Comparison of ENCODE assay signal across 20 cellular contexts in genomic region chr17:76570877-76571471, GRCh38. TPM values are rescaled to one million over a fixed set of nuclear protein-coding genes. Genes with fewer than 3 reads are reported as not detected.
DNase-seq lines count a peak whose midpoint lies in the region; ATAC-seq and TF ChIP-seq lines count a peak whose summit lies in the region.
"Had no signal": no experiment of that assay in that cellular context is flagged by ENCODE, and none has a peak within 500 bp of the region (broad histone marks: within the 10 kb centered on the region; RNA-seq: fewer than 3 reads in every experiment).

No MANE protein-coding gene starts in this region.

- H4K5ac ChIP-seq in H9 (ENCODE audit: insufficient read length, low read depth, low read length): no peak overlapping the region

- H3K27ac Mint-ChIP-seq in H9: no peak overlapping the region
- H3K27ac Mint-ChIP-seq in WTC11: no peak overlapping the region
- H3K27ac Mint-ChIP-seq: B cell; CD4-positive, CD25-positive, alpha-beta regulatory T cell had no signal

- no peak overlapping the region for H3K23ac ChIP-seq in H9 (ENCODE audit: insufficient read length, low read depth, low read length)

- intact Hi-C loops in PC-3 (cut with micrococcal nuclease): no loop called here
- intact Hi-C loops in posterior vena cava (cut with DNase I): no loop called here

- BruUV-seq in PC-3 (replicated peaks; lab: Mats Ljungman, UMichigan): no TSS peak

- H3K4me1 Mint-ChIP-seq in H9: peaks cover 32 to 34% of the 10 kb centered on the region in 2 experiments
- peaks cover 29% of the 10 kb centered on the region for H3K4me1 Mint-ChIP-seq in WTC11

- H3K4me1 ChIP-seq in H9 (ENCODE audit: insufficient read depth, low read length) (no peaks in the 10 kb centered on the region; the same call in 1 of the 2 replicates), PC-3 (ENCODE audit: insufficient read depth, low read length) (peaks cover 7% of the 10 kb centered on the region; the same call in 1 of the 2 replicates)

- H3K56ac ChIP-seq in H9 (ENCODE audit: insufficient read length, low read depth, low read length): no peak overlapping the region

- H3K27me3 ChIP-seq in H9 (ENCODE audit: insufficient read depth, low read length): no peaks in the 10 kb centered on the region
- no peaks in the 10 kb centered on the region for H3K27me3 ChIP-seq in PC-3 (ENCODE audit: low read length)
- H3K27me3 ChIP-seq in MG63: no peaks in the 10 kb centered on the region

- WGBS in H9 (ENCODE audit: extremely low coverage, insufficient read length, low lambda C conversion rate): no CpG with 5 or more reads among the region's 13 CpGs

- no peak overlapping the region for H2BK12ac ChIP-seq in H9 (ENCODE audit: insufficient read length, low read depth, low read length)

- no peak overlapping the region for H4K8ac ChIP-seq in H9 (replicated peaks; ENCODE audit: insufficient read length, low read depth, low read length)

- H2BK20ac ChIP-seq in H9 (ENCODE audit: low read depth, low read length, poor library complexity, severe bottlenecking): no peak overlapping the region

- H3K79me1 ChIP-seq in H9 (ENCODE audit: insufficient read depth, low read depth, low read length, poor library complexity, severe bottlenecking): no peaks in the 10 kb centered on the region

- no peak overlapping the region for H3K4me3 ChIP-seq in PC-3 (ENCODE audit: low read length)
- H3K4me3 ChIP-seq in MG63: no peak overlapping the region

- H3T11ph ChIP-seq in H9 (ENCODE audit: low read length): no peak overlapping the region

- H3K4ac ChIP-seq in H9 (ENCODE audit: low read depth, low read length): no peak overlapping the region

- no peaks in the 10 kb centered on the region for H3K9me3 ChIP-seq in H9 (ENCODE audit: control insufficient read depth, low read depth, low read length)
- no peaks in the 10 kb centered on the region for H3K9me3 ChIP-seq in PC-3 (ENCODE audit: low read length)
- H3K9me3 ChIP-seq in MG63: no peaks in the 10 kb centered on the region

- DNase-seq in H9: peak; percentile 31
- peak; percentile 41 for DNase-seq in PC-3
- DNase-seq in WTC11 (ENCODE audit: low spot score): no peak
- DNase-seq in posterior vena cava (ENCODE audit: low spot score): peak; percentile 34
- no peak for DNase-seq in C1 segment of cervical spinal cord (lab: John Stamatoyannopoulos, UW)
- DNase-seq in MG63: no peak
- no peak for DNase-seq in amniotic stem cell (lab: John Stamatoyannopoulos, UW)
- DNase-seq: CD4-positive, CD25-positive, alpha-beta regulatory T cell; GF-D8; KBM-7; NCI-H1048; NCI-H1436 treated with DMSO at 0.1 percent for 48 hours; NCI-H2029; NCI-H2171; NCI-H446; SHP77 treated with DMSO at 0.1 percent for 48 hours; T-helper 1 cell had no signal

- H3K9me3 Mint-ChIP-seq in H9 (no peaks in the 10 kb centered on the region), WTC11 (no peaks in the 10 kb centered on the region)
- H3K9me3 Mint-ChIP-seq: CD4-positive, CD25-positive, alpha-beta regulatory T cell had no signal

- H3F3A ChIP-seq in PC-3 (ENCODE audit: low read length, unreplicated experiment): peaks cover 15% of the 10 kb centered on the region

- H3K18ac ChIP-seq in H9 (ENCODE audit: insufficient read length, low read depth, low read length): no peak overlapping the region

- H2BK15ac ChIP-seq in H9 (ENCODE audit: low read depth, low read length): no peak overlapping the region

- H3K4me2 ChIP-seq in H9 (ENCODE audit: insufficient read depth, insufficient read length, low read length) (no peak overlapping the region), PC-3 (ENCODE audit: low read length) (no peak overlapping the region)

- no peaks in the 10 kb centered on the region for H3K23me2 ChIP-seq in H9 (ENCODE audit: insufficient read length, low read depth, low read length, poor library complexity, severe bottlenecking)

- H3K27me3 Mint-ChIP-seq in H9 (ENCODE audit: low read depth) (no peaks in the 10 kb centered on the region), WTC11 (ENCODE audit: low read depth) (no peaks in the 10 kb centered on the region)
- H3K27me3 Mint-ChIP-seq: B cell had no signal

- H2AFZ ChIP-seq in H9 (ENCODE audit: low read length) (no peak overlapping the region), PC-3 (ENCODE audit: low read length) (no peak overlapping the region)

- CTCF ChIA-PET in PC-3 (lab: Charles Lee): no interaction called here
- CTCF ChIA-PET in WTC11 (lab: Charles Lee): interaction anchor here (1.3 to 3.1 kb wide), 5 partner anchors 9 to 111 kb away, joined by 4 to 16 read pairs (median 5); no protein-coding TSS in a partner anchor

- no peak overlapping the region for H4K91ac ChIP-seq in H9 (ENCODE audit: insufficient read length, low read depth, low read length)

- no peak overlapping the region for H3K14ac ChIP-seq in H9 (ENCODE audit: insufficient read depth, low read length)

- H3K79me2 ChIP-seq in H9 (ENCODE audit: insufficient read depth, low read length) (no peaks in the 10 kb centered on the region), PC-3 (ENCODE audit: low read length) (peaks cover 5% of the 10 kb centered on the region)

- no peaks in the 10 kb centered on the region for H3K9me2 ChIP-seq in PC-3 (replicated peaks; ENCODE audit: low read length)

- POLR2A ChIA-PET in PC-3 (lab: Charles Lee; ENCODE audit: unreplicated experiment): no interaction called here
- POLR2A ChIA-PET in WTC11 (lab: Charles Lee): no interaction called here

- TF ChIP-seq CTCF in H9 (conservative IDR thresholded peaks at IDR 0.05) (no peak), PC-3 (conservative IDR thresholded peaks at IDR 0.05; ENCODE audit: low read depth, low read length) (0 out of 2 replicates have a peak, but pooled peaks have one; percentile 13), WTC11 (IDR thresholded peaks at IDR 0.05) (no peak)

- peaks cover 0 to 17% (median 0%) of the 10 kb centered on the region in 3 experiments; a peak in 5 of 7 replicates for H3K36me3 Mint-ChIP-seq in H9 (ENCODE audit: insufficient read depth in 1 of 3, low read depth in 3 of 3)
- H3K36me3 Mint-ChIP-seq in WTC11: peaks cover 8% of the 10 kb centered on the region; the same call in 1 of the 2 replicates

- H3K9ac ChIP-seq in H9 (ENCODE audit: extremely low read depth, insufficient read length, low read length) (no peak overlapping the region), PC-3 (ENCODE audit: low read length) (no peak overlapping the region)

- no peak overlapping the region for H2BK120ac ChIP-seq in H9 (ENCODE audit: low read depth, low read length, poor library complexity, severe bottlenecking)

- H3K27ac ChIP-seq in H9 (ENCODE audit: insufficient read length, low read depth, low read length) (no peak overlapping the region), PC-3 (ENCODE audit: low read length) (no peak overlapping the region)

- ATAC-seq in PC-3 (0 out of 2 replicates have a peak, but pooled peaks have one; percentile 6), WTC11 (no peak)
- ATAC-seq: HCT116, SK-N-SH treated with all-trans-retinoic acid at 6 μM for 48 hours had no signal

- peaks cover 12% of the 10 kb centered on the region for H3K36me3 ChIP-seq in PC-3 (ENCODE audit: low read depth, low read length)
- peaks cover 18% of the 10 kb centered on the region for H3K36me3 ChIP-seq in MG63

- no peak overlapping the region for H2BK5ac ChIP-seq in H9 (ENCODE audit: insufficient read length, low read length)

- H3K4me3 Mint-ChIP-seq in H9: no peak overlapping the region
- H3K4me3 Mint-ChIP-seq in WTC11: no peak overlapping the region
- H3K4me3 Mint-ChIP-seq: B cell had no signal

- H2AK5ac ChIP-seq in H9 (ENCODE audit: insufficient read length, low read length): no peak overlapping the region

- H4K20me1 ChIP-seq in H9 (ENCODE audit: control insufficient read depth, insufficient read depth, insufficient read length) (no peaks in the 10 kb centered on the region), PC-3 (ENCODE audit: low read length) (peaks cover 15% of the 10 kb centered on the region)

TF ChIP-seq in WTC11, 78 proteins besides CTCF, POLR2A, EP300 and RAD21:
- TF ChIP-seq GABPB1 (CRISPR knock-in tag; IDR thresholded peaks at IDR 0.05) (peak; percentile 28; the same call in 1 of the 2 replicates), KAT7 (CRISPR knock-in tag; IDR thresholded peaks at IDR 0.05; ENCODE audit: borderline replicate concordance) (no peak)

RNA-seq across cellular contexts. Expression of gene ST6GALNAC2, which starts 14.7 kb away (rescaled TPM):
- 0.37 and 0.46 TPM in 2 replicates for total RNA-seq in H9 (2021)
- 1.0 and 6.4 TPM in 2 replicates for total RNA-seq in PC-3 (2014; rRNA removed)
- total RNA-seq in WTC11 (2021): 0.30 TPM in 1 of 3 replicates, not detected in the others
- 1 to 10 TPM; 3.0 to 3.1 TPM for total RNA-seq in posterior vena cava
- 0.15 and 0.30 TPM in 2 replicates for total RNA-seq in MG63 (2014; rRNA removed; shearing (Covaris generic); ENCODE audit: low replicate concordance)

RNA-seq across cellular contexts. Expression of gene PRCD, which starts 31.1 kb away (rescaled TPM):
- 0.42 and 0.46 TPM in 2 replicates for total RNA-seq in H9 (2021)
- total RNA-seq in PC-3 (2014; rRNA removed): 0.86 and 2.5 TPM in 2 replicates
- total RNA-seq in WTC11 (2021): 2.7 to 4.5 TPM (median 4.0 TPM) in 3 replicates
- total RNA-seq in posterior vena cava: 1 to 10 TPM; 1.6 to 4.7 TPM
- total RNA-seq in MG63 (2014; rRNA removed; shearing (Covaris generic); ENCODE audit: low replicate concordance): 1.2 TPM in 1 of 2 replicates, not detected in the other
- total RNA-seq: CD4-positive, CD25-positive, alpha-beta regulatory T cell had no signal

RNA-seq across cellular contexts. Expression of gene CYGB, which starts 33.5 kb away (rescaled TPM):
- total RNA-seq in H9 (2021) (2.4 and 2.8 TPM in 2 replicates), PC-3 (2014; rRNA removed) (0.40 and 0.62 TPM in 2 replicates), WTC11 (2021) (3.6 to 5.3 TPM (median 5.1 TPM) in 3 replicates), posterior vena cava (10 to 100 TPM; 16.3 to 24.5 TPM)
- 7.6 and 14.0 TPM in 2 replicates for total RNA-seq in MG63 (2014; rRNA removed; shearing (Covaris generic); ENCODE audit: low replicate concordance)
- total RNA-seq: CD4-positive, CD25-positive, alpha-beta regulatory T cell had no signal

Comparison
In these comparisons a context has a peak if more than half of its experiments do, and no peak if none do; other contexts are left out.
1. DNase-seq: peak in H9 (single experiment), PC-3 (single experiment) and posterior vena cava (single experiment); none in WTC11 (single experiment), C1 segment of cervical spinal cord (0 of 14), MG63 (single experiment) and amniotic stem cell (single experiment).